ENCODE assay signal across 16 cellular contexts in genomic region chr17:28907052-28907438, GRCh38. TPM values are rescaled to one million over a fixed set of nuclear protein-coding genes. Genes with fewer than 3 reads are reported as not detected.
DNase-seq lines count a peak whose midpoint lies in the region; ATAC-seq and TF ChIP-seq lines count a peak whose summit lies in the region.
"Had no signal": no experiment of that assay in that cellular context is flagged by ENCODE, and none has a peak within 500 bp of the region (broad histone marks: within the 10 kb centered on the region; RNA-seq: fewer than 3 reads in every experiment).

No MANE protein-coding gene starts in this region.

- no peak overlapping the region for H4K8ac ChIP-seq in IMR-90 (ENCODE audit: low read depth in 2 of 2, low read length in 2 of 2)

- H3K4me1 ChIP-seq in IMR-90 (ENCODE audit: control insufficient read depth, insufficient read depth, low read length), result peaks cover 20% of the 10 kb centered on the region
- H3K4me1 ChIP-seq in stomach smooth muscle (ENCODE audit: control insufficient read depth, insufficient read depth, low read length), result peaks cover 38% of the 10 kb centered on the region
- H3K4me1 ChIP-seq in upper lobe of right lung, result peaks cover 37% of the 10 kb centered on the region

- no peak overlapping the region for H2BK20ac ChIP-seq in IMR-90 (ENCODE audit: low read depth, low read length)

- H3K14ac ChIP-seq in IMR-90 (replicated peaks; ENCODE audit: low read depth, low read length), result no peak overlapping the region

- DNase-seq in IMR-90, result no peak
- no peak for DNase-seq in memory B cell (ENCODE audit: low spot score in 2 of 2)
- DNase-seq in upper lobe of right lung, result no peak
- no peak for DNase-seq in C1 segment of cervical spinal cord (lab: John Stamatoyannopoulos, UW)
- DNase-seq: activated CD4-positive, alpha-beta T cell treated with anti-CD3 and anti-CD28 coated beads, Interleukin-2, amount 50 U/mL, for 4 hours; cortex of kidney; heart left ventricle; islet precursor cell; Kasumi-1; NCI-H1436; SHP77 treated with DMSO at 0.1 percent for 48 hours; spleen had no signal

- in situ Hi-C loops in IMR-90 (cut with MboI; ENCODE audit: low sequenced_read_pairs), result no loop called here

- no peak for ATAC-seq in IMR-90 (ENCODE audit: low read depth)
- no peak for ATAC-seq in activated T-helper 17 cell treated with anti-CD3 and anti-CD28 coated beads, Interleukin-2, amount 50 U/mL, for 72 hours (replicated peaks)
- ATAC-seq in memory B cell (ENCODE audit: low read depth), result no peak
- no peak for ATAC-seq in upper lobe of right lung
- ATAC-seq in HG02642 (IDR thresholded peaks at IDR 0.05; ENCODE audit: poor library complexity, unreplicated experiment), result no peak

- H3K9ac ChIP-seq in IMR-90 (ENCODE audit: low read depth, low read length) (no peak overlapping the region), stomach smooth muscle (ENCODE audit: low read length in 2 of 2) (peak overlapping the region in 1 of 2 donors; percentile 47)

- peaks cover 11 to 46% of the 10 kb centered on the region in 2 experiments; a peak in 3 of 4 replicates for H3K79me1 ChIP-seq in IMR-90 (ENCODE audit: low read depth in 1 of 2, low read length in 2 of 2)

- no peak overlapping the region for H3K4me2 ChIP-seq in IMR-90 (ENCODE audit: low read depth, low read length)
- H3K4me2 ChIP-seq: BLaER1 treated with 17β-estradiol and CSF1 and Interleukin-3, amounts not matched to agents 10 nM and 100 nM had no signal

- H2AK5ac ChIP-seq in IMR-90 (ENCODE audit: low read depth, low read length), result no peak overlapping the region; the same call in 1 of the 2 replicates

- no peak overlapping the region for H3K18ac ChIP-seq in IMR-90 (ENCODE audit: low read depth, low read length)

- no peak overlapping the region for H3K4me3 Mint-ChIP-seq in activated T-helper 17 cell treated with anti-CD3 and anti-CD28 coated beads, Interleukin-2, amount 50 U/mL, for 72 hours
- no peak overlapping the region for H3K4me3 Mint-ChIP-seq in memory B cell

- no peak overlapping the region for H2AFZ ChIP-seq in IMR-90 (replicated peaks; ENCODE audit: low read length, poor library complexity)

- H4K91ac ChIP-seq in IMR-90 (ENCODE audit: insufficient read depth, low read depth, low read length), result no peak overlapping the region

- H3K27ac ChIP-seq in IMR-90 (ENCODE audit: insufficient read depth, low read length), result peak overlapping the region; percentile 8; the same call in 1 of the 2 replicates
- H3K27ac ChIP-seq in stomach smooth muscle (ENCODE audit: low read length), result peak overlapping the region; percentile 80
- no peak overlapping the region for H3K27ac ChIP-seq in upper lobe of right lung
- H3K27ac ChIP-seq: BLaER1 treated with 17β-estradiol and CSF1 and Interleukin-3, amounts not matched to agents 10 nM and 100 nM had no signal

- no peak for TF ChIP-seq CTCF in IMR-90 (conservative IDR thresholded peaks at IDR 0.05; ENCODE audit: low read depth, low read length)
- no peak for TF ChIP-seq CTCF in upper lobe of right lung (IDR thresholded peaks at IDR 0.05)

- CTCF ChIA-PET in IMR-90 (lab: Yijun Ruan, JAX), result interaction anchor here (0.6 kb wide), 1 partner anchor 1791 kb away, joined by 3 read pairs; no protein-coding TSS in a partner anchor

- H3K56ac ChIP-seq in IMR-90 (ENCODE audit: extremely low read depth, insufficient read depth, low read length), result no peak overlapping the region

- H4K5ac ChIP-seq in IMR-90 (ENCODE audit: low read depth, low read length), result no peak overlapping the region

- H3K27me3 ChIP-seq in IMR-90 (ENCODE audit: control insufficient read depth, insufficient read depth, low read length) (no peaks in the 10 kb centered on the region), stomach smooth muscle (ENCODE audit: control insufficient read depth in 1 of 2, insufficient read depth in 2 of 2, low read length in 2 of 2) (no peaks in the 10 kb centered on the region), upper lobe of right lung (no peaks in the 10 kb centered on the region)
- H3K27me3 ChIP-seq: BLaER1 treated with 17β-estradiol and CSF1 and Interleukin-3, amounts not matched to agents 10 nM and 100 nM; heart left ventricle; spleen had no signal

- peaks cover 52% of the 10 kb centered on the region for H3K36me3 ChIP-seq in IMR-90 (ENCODE audit: control insufficient read depth, insufficient read depth, low read length)
- H3K36me3 ChIP-seq in stomach smooth muscle (ENCODE audit: control insufficient read depth in 2 of 2, insufficient read depth in 2 of 2, low read length in 2 of 2), result peaks cover 43% of the 10 kb centered on the region in 2 donors
- peaks cover 66% of the 10 kb centered on the region for H3K36me3 ChIP-seq in upper lobe of right lung

- peaks cover 8% of the 10 kb centered on the region for H3K4me1 Mint-ChIP-seq in activated T-helper 17 cell treated with anti-CD3 and anti-CD28 coated beads, Interleukin-2, amount 50 U/mL, for 72 hours
- H3K4me1 Mint-ChIP-seq in memory B cell, result peaks cover 9% of the 10 kb centered on the region

- H3K27me3 Mint-ChIP-seq in activated T-helper 17 cell treated with anti-CD3 and anti-CD28 coated beads, Interleukin-2, amount 50 U/mL, for 72 hours, result no peaks in the 10 kb centered on the region
- H3K27me3 Mint-ChIP-seq in memory B cell, result no peaks in the 10 kb centered on the region

- no peak for TF ChIP-seq RAD21 in IMR-90 (IDR thresholded peaks at IDR 0.05; ENCODE audit: low read length)

- no peak for TF ChIP-seq POLR2A in IMR-90 (IDR thresholded peaks at IDR 0.05; ENCODE audit: low read depth, low read length)

- no peak overlapping the region for H3K4ac ChIP-seq in IMR-90 (ENCODE audit: low read depth, low read length)

- peak overlapping the region; percentile 0 for H2AK9ac ChIP-seq in IMR-90 (replicated peaks; ENCODE audit: low read depth, low read length, poor library complexity)

- no peak overlapping the region for H2BK15ac ChIP-seq in IMR-90 (ENCODE audit: low read depth, low read length)

- peak overlapping the region; percentile 73 for H3K27ac Mint-ChIP-seq in activated T-helper 17 cell treated with anti-CD3 and anti-CD28 coated beads, Interleukin-2, amount 50 U/mL, for 72 hours
- peak overlapping the region; percentile 67 for H3K27ac Mint-ChIP-seq in memory B cell

- dilution Hi-C loops in IMR-90 (cut with HindIII; ENCODE audit: low sequenced_read_pairs, unreplicated experiment), result no loop called here

- no CpG with 5 or more reads among the region's 3 CpGs for WGBS in IMR-90 (ENCODE audit: extremely low coverage in 2 of 2, insufficient read length in 1 of 2), 2 experiments

- H4K20me1 ChIP-seq in IMR-90 (ENCODE audit: insufficient read depth, low read length), result peaks cover 41% of the 10 kb centered on the region; the same call in 1 of the 2 replicates

- no TSS peak for BruUV-seq in IMR-90 (replicated peaks; lab: Mats Ljungman, UMichigan)

- intact Hi-C loops in IMR-90 (cut with micrococcal nuclease) (loop anchor here (5.0 kb wide), 1 partner anchor 40 kb away; no protein-coding TSS in a partner anchor), upper lobe of right lung (cut with DNase I) (loop anchor here (10.0 kb wide), 1 partner anchor 62 kb away; the partner anchor contains the start of gene FAM222B)

- no peaks in the 10 kb centered on the region for H3K9me3 Mint-ChIP-seq in activated T-helper 17 cell treated with anti-CD3 and anti-CD28 coated beads, Interleukin-2, amount 50 U/mL, for 72 hours
- no peaks in the 10 kb centered on the region for H3K9me3 Mint-ChIP-seq in memory B cell

- H3K9me1 ChIP-seq in IMR-90 (ENCODE audit: insufficient read depth, low read length), result peaks cover 13% of the 10 kb centered on the region

- H3K36me3 Mint-ChIP-seq in activated T-helper 17 cell treated with anti-CD3 and anti-CD28 coated beads, Interleukin-2, amount 50 U/mL, for 72 hours (ENCODE audit: low read depth), result peaks cover 77% of the 10 kb centered on the region
- H3K36me3 Mint-ChIP-seq in memory B cell, result peaks cover 17% of the 10 kb centered on the region

- H2BK120ac ChIP-seq in IMR-90 (ENCODE audit: low read depth, low read length), result no peak overlapping the region

- no peak overlapping the region for H3K4me3 ChIP-seq in IMR-90 (ENCODE audit: insufficient read depth, low read depth, low read length)
- H3K4me3 ChIP-seq in stomach smooth muscle (ENCODE audit: low read length in 2 of 2), result peak overlapping the region in 1 of 2 donors; percentile 3
- no peak overlapping the region for H3K4me3 ChIP-seq in upper lobe of right lung
- H3K4me3 ChIP-seq: BLaER1 treated with 17β-estradiol and CSF1 and Interleukin-3, amounts not matched to agents 10 nM and 100 nM; heart left ventricle; spleen had no signal

- H3K23ac ChIP-seq in IMR-90 (ENCODE audit: low read depth, low read length), result no peak overlapping the region

- H3K9me3 ChIP-seq in IMR-90 (ENCODE audit: control insufficient read depth, insufficient read depth, low read length) (no peaks in the 10 kb centered on the region), stomach smooth muscle (ENCODE audit: control insufficient read depth in 2 of 2, low read length in 2 of 2) (no peaks in the 10 kb centered on the region), upper lobe of right lung (no peaks in the 10 kb centered on the region)
- H3K9me3 ChIP-seq: BLaER1 treated with 17β-estradiol and CSF1 and Interleukin-3, amounts not matched to agents 10 nM and 100 nM; heart left ventricle; spleen had no signal

- POLR2A ChIA-PET in IMR-90 (lab: Charles Lee; ENCODE audit: unreplicated experiment), result interaction anchor here (0.9 kb wide), 1 partner anchor 143 kb away, joined by 3 read pairs; no protein-coding TSS in a partner anchor

- H2BK5ac ChIP-seq in IMR-90 (ENCODE audit: low read depth, low read length, poor library complexity, severe bottlenecking), result no peak overlapping the region

RNA-seq across cellular contexts. Expression of gene DHRS13, which starts 4.2 kb away (rescaled TPM):
- total RNA-seq in IMR-90 (2012; rRNA removed) (2.7 and 2.8 TPM in 2 replicates), upper lobe of right lung (12.8 TPM)
- 3.9 and 4.1 TPM in 2 replicates for polyA plus RNA-seq in IMR-90 (2012; rRNA removed)
- polyA plus RNA-seq in IMR-90 (2012; cell fraction: cytosol; rRNA removed), result 3.7 and 5.3 TPM in 2 replicates
- polyA plus RNA-seq in IMR-90 (2012; cell fraction: nucleus; rRNA removed; ENCODE audit: low replicate concordance), result 3.0 and 3.2 TPM in 2 replicates
- total RNA-seq in activated T-helper 17 cell treated with anti-CD3 and anti-CD28 coated beads, Interleukin-2, amount 50 U/mL, for 72 hours, result 10 to 100 TPM; 24.9 to 82.1 TPM

RNA-seq across cellular contexts. Expression of gene FLOT2, which starts 9.5 kb away (rescaled TPM):
- total RNA-seq in IMR-90 (2012; rRNA removed), result 19.7 and 31.1 TPM in 2 replicates
- polyA plus RNA-seq in IMR-90 (2012; rRNA removed), result 60.1 and 67.9 TPM in 2 replicates
- 52.9 and 71.4 TPM in 2 replicates for polyA plus RNA-seq in IMR-90 (2012; cell fraction: cytosol; rRNA removed)
- 61.2 and 61.8 TPM in 2 replicates for polyA plus RNA-seq in IMR-90 (2012; cell fraction: nucleus; rRNA removed; ENCODE audit: low replicate concordance)
- 100 to 1,000 TPM in 1 of 2 donors, 10 to 100 TPM in 1; 85.8 to 113 TPM for total RNA-seq in activated T-helper 17 cell treated with anti-CD3 and anti-CD28 coated beads, Interleukin-2, amount 50 U/mL, for 72 hours
- total RNA-seq in upper lobe of right lung, result 157 TPM

RNA-seq across cellular contexts. Expression of gene PHF12, which starts 44.3 kb away (rescaled TPM):
- 25.6 and 26.7 TPM in 2 replicates for total RNA-seq in IMR-90 (2012; rRNA removed)
- 24.4 and 28.9 TPM in 2 replicates for polyA plus RNA-seq in IMR-90 (2012; rRNA removed)
- 27.1 and 31.6 TPM in 2 replicates for polyA plus RNA-seq in IMR-90 (2012; cell fraction: cytosol; rRNA removed)
- 46.7 and 79.8 TPM in 2 replicates for polyA plus RNA-seq in IMR-90 (2012; cell fraction: nucleus; rRNA removed; ENCODE audit: low replicate concordance)
- 10 to 100 TPM; 56.9 to 60.2 TPM for total RNA-seq in activated T-helper 17 cell treated with anti-CD3 and anti-CD28 coated beads, Interleukin-2, amount 50 U/mL, for 72 hours
- total RNA-seq in upper lobe of right lung, result 40.0 TPM

RNA-seq across cellular contexts. Expression of gene ERAL1, which starts 52.2 kb away (rescaled TPM):
- 25.8 and 34.1 TPM in 2 replicates for total RNA-seq in IMR-90 (2012; rRNA removed)
- polyA plus RNA-seq in IMR-90 (2012; rRNA removed), result 62.3 and 71.3 TPM in 2 replicates
- polyA plus RNA-seq in IMR-90 (2012; cell fraction: cytosol; rRNA removed), result 66.0 and 115 TPM in 2 replicates
- polyA plus RNA-seq in IMR-90 (2012; cell fraction: nucleus; rRNA removed; ENCODE audit: low replicate concordance), result 53.6 and 107 TPM in 2 replicates
- 10 to 100 TPM; 38.2 to 60.2 TPM for total RNA-seq in activated T-helper 17 cell treated with anti-CD3 and anti-CD28 coated beads, Interleukin-2, amount 50 U/mL, for 72 hours
- 24.4 TPM for total RNA-seq in upper lobe of right lung
